Comparison of ENCODE assay signal across 11 cellular contexts in genomic region chr1:18146886-18147285, GRCh38. TPM values are rescaled to one million over a fixed set of nuclear protein-coding genes. Genes with fewer than 3 reads are reported as not detected.
"Had no signal": no experiment of that assay in that cellular context is flagged by ENCODE, and none has a peak within 500 bp of the region (broad histone marks: within the 10 kb centered on the region; RNA-seq: fewer than 3 reads in every experiment).

No MANE protein-coding gene starts in this region.

- FAIRE-seq: HepG2, HTR-8/SVneo, K562 had no signal

- H3K27ac Mint-ChIP-seq: IgD-negative memory B cell had no signal

- H3K4me2 ChIP-seq: KMS-11 had no signal

- H3K4me3 Mint-ChIP-seq: IgD-negative memory B cell had no signal

- H3K4me1 Mint-ChIP-seq: IgD-negative memory B cell had no signal

- H3K9ac ChIP-seq: KMS-11 had no signal

- H3K9me3 Mint-ChIP-seq: IgD-negative memory B cell had no signal

- H3K4me3 ChIP-seq: K562 had no signal

- ATAC-seq: HepG2, K562 had no signal

- H3K36me3 Mint-ChIP-seq: IgD-negative memory B cell had no signal

- H3K27ac ChIP-seq: HL-60, KMS-11 had no signal

- DNase-seq: IMR-90, KBM-7, KG1 had no signal

RNA-seq across cellular contexts. Expression of gene IGSF21, which starts 39.3 kb away (rescaled TPM):
- total RNA-seq: HepG2, HT-29, HT1080, IMR-90, K562 had no signal
- polyA plus RNA-seq: HepG2, IgD-negative memory B cell, IMR-90, K562 had no signal
